ENCODE assay signal across 8 cellular contexts in genomic region chr19:45817010-45817724, GRCh38. TPM values are rescaled to one million over a fixed set of nuclear protein-coding genes. Genes with fewer than 3 reads are reported as not detected.
DNase-seq lines count a peak whose midpoint lies in the region; ATAC-seq, FAIRE-seq and TF ChIP-seq lines count a peak whose summit lies in the region.

No MANE protein-coding gene starts in this region.

- peak overlapping the region; percentile 83; the same call in 1 of the 2 replicates for H3K27ac Mint-ChIP-seq in WTC11

- H3K4me3 Mint-ChIP-seq in WTC11, result peak overlapping the region; percentile 89

- CTCF ChIA-PET in AG04450 (lab: Charles Lee), result interaction anchor here (0.5 to 2.5 kb wide), 53 partner anchors 9 to 210 kb away, joined by 3 to 42 read pairs (median 4); partner anchors contain the start of genes DMPK, DMWD, FOXA3 and SIX5
- CTCF ChIA-PET in WTC11 (lab: Charles Lee), result interaction anchor here (0.5 to 7.2 kb wide), 82 partner anchors 9 to 1534 kb away, joined by 3 to 135 read pairs (median 5); partner anchors contain the start of genes CALM3, DMPK, DMWD and FBXO46

- no peak overlapping the region for H3K27ac ChIP-seq in AG04450 (ENCODE audit: low read depth, low read length)

- peak; percentile 85 for DNase-seq in AG04450 (ENCODE audit: low read depth, low spot score)
- DNase-seq in NCI-H2227 treated with DMSO at 0.1 percent for 48 hours (lab: John Stamatoyannopoulos, UW), result peak; percentile 67
- peak; percentile 100 for DNase-seq in WTC11 (ENCODE audit: low spot score)
- DNase-seq in bronchial epithelial cell (ENCODE audit: low read depth), result peak; percentile 83
- DNase-seq in iris pigment epithelial cell (ENCODE audit: low read depth), result peak; percentile 88
- DNase-seq in stimulated activated CD4-positive, alpha-beta T cell treated with anti-CD3 and anti-CD28 coated beads, Interleukin-1b, Interleukin-23, amount 100 ng/mL, for 24 hours (ENCODE audit: low read depth in 4 of 4, low spot score in 1 of 4), result peak; percentile 94 to 99 (median 97)

- FAIRE-seq in bronchial epithelial cell (lab: Jason Lieb, UNC), result no peak

- H3K27me3 ChIP-seq in AG04450 (ENCODE audit: control insufficient read depth, insufficient read depth, low read length), result no peaks in the 10 kb centered on the region
- no peaks in the 10 kb centered on the region for H3K27me3 ChIP-seq in bronchial epithelial cell (ENCODE audit: control insufficient read depth, insufficient read depth, low read length)

- POLR2A ChIA-PET in AG04450 (lab: Yijun Ruan, JAX), result interaction anchor here (0.6 to 1.0 kb wide), 3 partner anchors 8 to 215 kb away, joined by 3 to 9 read pairs (median 4); partner anchors contain the start of gene SIX5
- POLR2A ChIA-PET in WTC11 (lab: Charles Lee), result interaction anchor here (0.6 to 4.0 kb wide), 5 partner anchors 24 to 172 kb away, joined by 3 to 47 read pairs (median 6); partner anchors contain the start of genes DMWD, FOXA3, SIX5 and SYMPK

- peaks cover 6% of the 10 kb centered on the region for H3K36me3 ChIP-seq in bronchial epithelial cell (ENCODE audit: control insufficient read depth, insufficient read depth, low read length)

- no peaks in the 10 kb centered on the region; the same call in none of the 2 replicates for H3K27me3 Mint-ChIP-seq in WTC11 (ENCODE audit: low read depth)

- peaks cover 37% of the 10 kb centered on the region for H3K4me1 Mint-ChIP-seq in WTC11

- H3K9me3 ChIP-seq in AG04450 (ENCODE audit: control insufficient read depth, insufficient read depth, low read length), result no peaks in the 10 kb centered on the region; the same call in 1 of the 2 replicates

- peak; percentile 76 for ATAC-seq in GM18861 (IDR thresholded peaks at IDR 0.05; ENCODE audit: unreplicated experiment)
- ATAC-seq in HG03135 (IDR thresholded peaks at IDR 0.05; ENCODE audit: unreplicated experiment), result peak; percentile 80
- peak; percentile 72 for ATAC-seq in WTC11

- no peak overlapping the region for H3K4me3 ChIP-seq in AG04450 (ENCODE audit: low read depth, low read length)
- no peak overlapping the region for H3K4me3 ChIP-seq in bronchial epithelial cell (ENCODE audit: low read depth, low read length)

- peaks cover 14% of the 10 kb centered on the region for H3K36me3 Mint-ChIP-seq in WTC11

- H3K9me3 Mint-ChIP-seq in WTC11, result no peaks in the 10 kb centered on the region

- TF ChIP-seq CTCF in AG04450 (IDR thresholded peaks at IDR 0.05; ENCODE audit: low read depth, low read length) (peak; percentile 94), WTC11 (IDR thresholded peaks at IDR 0.05) (peak; percentile 98), bronchial epithelial cell (IDR thresholded peaks at IDR 0.05; ENCODE audit: insufficient read depth, low read length, severe bottlenecking) (peak; percentile 98)

TF ChIP-seq in WTC11, 78 proteins besides CTCF, POLR2A, EP300 and RAD21 (continues in another document):
- TF ChIP-seq E2F5 (CRISPR knock-in tag; IDR thresholded peaks at IDR 0.05) (no peak), NR3C1 (CRISPR knock-in tag; conservative IDR thresholded peaks at IDR 0.05; ENCODE audit: low read depth) (no peak), SP1 (CRISPR knock-in tag; conservative IDR thresholded peaks at IDR 0.05) (peak; percentile 24; the same call in 1 of the 2 replicates), RELA (CRISPR knock-in tag; IDR thresholded peaks at IDR 0.05; ENCODE audit: borderline replicate concordance) (no peak), FOXJ3 (CRISPR knock-in tag; IDR thresholded peaks at IDR 0.05; ENCODE audit: borderline replicate concordance) (no peak), ETV6 (CRISPR knock-in tag; IDR thresholded peaks at IDR 0.05) (no peak), GABPB1 (CRISPR knock-in tag; IDR thresholded peaks at IDR 0.05) (no peak), EMX1 (CRISPR knock-in tag; IDR thresholded peaks at IDR 0.05) (0 out of 2 replicates have a peak, but pooled peaks have one; percentile 28), ATF2 (CRISPR knock-in tag; IDR thresholded peaks at IDR 0.05; ENCODE audit: borderline replicate concordance, low read depth) (no peak), JUN (CRISPR knock-in tag; IDR thresholded peaks at IDR 0.05) (no peak)
- TF ChIP-seq, protein P1, sequence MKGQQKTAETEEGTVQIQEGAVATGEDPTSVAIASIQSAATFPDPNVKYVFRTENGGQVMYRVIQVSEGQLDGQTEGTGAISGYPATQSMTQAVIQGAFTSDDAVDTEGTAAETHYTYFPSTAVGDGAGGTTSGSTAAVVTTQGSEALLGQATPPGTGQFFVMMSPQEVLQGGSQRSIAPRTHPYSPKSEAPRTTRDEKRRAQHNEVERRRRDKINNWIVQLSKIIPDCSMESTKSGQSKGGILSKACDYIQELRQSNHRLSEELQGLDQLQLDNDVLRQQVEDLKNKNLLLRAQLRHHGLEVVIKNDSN (CRISPR knock-in tag; IDR thresholded peaks at IDR 0.05), result peak; percentile 76; the same call in 1 of the 2 replicates
- TF ChIP-seq, protein P2, sequence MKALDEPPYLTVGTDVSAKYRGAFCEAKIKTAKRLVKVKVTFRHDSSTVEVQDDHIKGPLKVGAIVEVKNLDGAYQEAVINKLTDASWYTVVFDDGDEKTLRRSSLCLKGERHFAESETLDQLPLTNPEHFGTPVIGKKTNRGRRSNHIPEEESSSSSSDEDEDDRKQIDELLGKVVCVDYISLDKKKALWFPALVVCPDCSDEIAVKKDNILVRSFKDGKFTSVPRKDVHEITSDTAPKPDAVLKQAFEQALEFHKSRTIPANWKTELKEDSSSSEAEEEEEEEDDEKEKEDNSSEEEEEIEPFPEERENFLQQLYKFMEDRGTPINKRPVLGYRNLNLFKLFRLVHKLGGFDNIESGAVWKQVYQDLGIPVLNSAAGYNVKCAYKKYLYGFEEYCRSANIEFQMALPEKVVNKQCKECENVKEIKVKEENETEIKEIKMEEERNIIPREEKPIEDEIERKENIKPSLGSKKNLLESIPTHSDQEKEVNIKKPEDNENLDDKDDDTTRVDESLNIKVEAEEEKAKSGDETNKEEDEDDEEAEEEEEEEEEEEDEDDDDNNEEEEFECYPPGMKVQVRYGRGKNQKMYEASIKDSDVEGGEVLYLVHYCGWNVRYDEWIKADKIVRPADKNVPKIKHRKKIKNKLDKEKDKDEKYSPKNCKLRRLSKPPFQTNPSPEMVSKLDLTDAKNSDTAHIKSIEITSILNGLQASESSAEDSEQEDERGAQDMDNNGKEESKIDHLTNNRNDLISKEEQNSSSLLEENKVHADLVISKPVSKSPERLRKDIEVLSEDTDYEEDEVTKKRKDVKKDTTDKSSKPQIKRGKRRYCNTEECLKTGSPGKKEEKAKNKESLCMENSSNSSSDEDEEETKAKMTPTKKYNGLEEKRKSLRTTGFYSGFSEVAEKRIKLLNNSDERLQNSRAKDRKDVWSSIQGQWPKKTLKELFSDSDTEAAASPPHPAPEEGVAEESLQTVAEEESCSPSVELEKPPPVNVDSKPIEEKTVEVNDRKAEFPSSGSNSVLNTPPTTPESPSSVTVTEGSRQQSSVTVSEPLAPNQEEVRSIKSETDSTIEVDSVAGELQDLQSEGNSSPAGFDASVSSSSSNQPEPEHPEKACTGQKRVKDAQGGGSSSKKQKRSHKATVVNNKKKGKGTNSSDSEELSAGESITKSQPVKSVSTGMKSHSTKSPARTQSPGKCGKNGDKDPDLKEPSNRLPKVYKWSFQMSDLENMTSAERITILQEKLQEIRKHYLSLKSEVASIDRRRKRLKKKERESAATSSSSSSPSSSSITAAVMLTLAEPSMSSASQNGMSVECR (CRISPR knock-in tag; IDR thresholded peaks at IDR 0.05; ENCODE audit: borderline replicate concordance), result no peak

RNA-seq across cellular contexts. Expression of gene RSPH6A, which starts 2.1 kb away (rescaled TPM):
- polyA plus RNA-seq in AG04450 (2011; rRNA removed), result not detected in 2 replicates
- polyA minus RNA-seq in AG04450 (2011; rRNA and poly(A)+ RNA removed), result 0.09 TPM in 2 replicates
- total RNA-seq in WTC11 (2021) (0.16 to 0.39 TPM (median 0.25 TPM) in 3 replicates), bronchial epithelial cell (under 0.01 TPM in 1 of 2 replicates, not detected in the other)

RNA-seq across cellular contexts. Expression of gene DMWD, which starts 24.5 kb away (rescaled TPM):
- 13.9 and 17.1 TPM in 2 replicates for polyA plus RNA-seq in AG04450 (2011; rRNA removed)
- polyA minus RNA-seq in AG04450 (2011; rRNA and poly(A)+ RNA removed), result 24.2 and 27.9 TPM in 2 replicates
- total RNA-seq in WTC11 (2021) (50.2 to 60.7 TPM (median 56.6 TPM) in 3 replicates), bronchial epithelial cell (25.3 and 29.0 TPM in 2 replicates)

RNA-seq across cellular contexts. Expression of gene DMPK, which starts 34.9 kb away (rescaled TPM):
- 24.3 and 24.5 TPM in 2 replicates for polyA plus RNA-seq in AG04450 (2011; rRNA removed)
- polyA minus RNA-seq in AG04450 (2011; rRNA and poly(A)+ RNA removed), result 15.7 and 17.6 TPM in 2 replicates
- total RNA-seq in WTC11 (2021) (34.4 to 42.7 TPM (median 38.8 TPM) in 3 replicates), bronchial epithelial cell (4.7 and 9.1 TPM in 2 replicates)

RNA-seq across cellular contexts. Expression of gene SYMPK, which starts 45.8 kb away (rescaled TPM):
- 54.3 and 63.1 TPM in 2 replicates for polyA plus RNA-seq in AG04450 (2011; rRNA removed)
- polyA minus RNA-seq in AG04450 (2011; rRNA and poly(A)+ RNA removed), result 71.8 and 83.3 TPM in 2 replicates
- total RNA-seq in WTC11 (2021) (105 to 111 TPM (median 106 TPM) in 3 replicates), bronchial epithelial cell (27.9 and 29.7 TPM in 2 replicates)

RNA-seq across cellular contexts. Expression of gene FOXA3, which starts 47.0 kb away (rescaled TPM):
- not detected in 2 replicates for polyA plus RNA-seq in AG04450 (2011; rRNA removed)
- not detected in 2 replicates for polyA minus RNA-seq in AG04450 (2011; rRNA and poly(A)+ RNA removed)
- total RNA-seq in WTC11 (2021) (20.7 to 24.6 TPM (median 24.2 TPM) in 3 replicates), bronchial epithelial cell (not detected in 2 replicates)
